In the genomic region with DNA sequence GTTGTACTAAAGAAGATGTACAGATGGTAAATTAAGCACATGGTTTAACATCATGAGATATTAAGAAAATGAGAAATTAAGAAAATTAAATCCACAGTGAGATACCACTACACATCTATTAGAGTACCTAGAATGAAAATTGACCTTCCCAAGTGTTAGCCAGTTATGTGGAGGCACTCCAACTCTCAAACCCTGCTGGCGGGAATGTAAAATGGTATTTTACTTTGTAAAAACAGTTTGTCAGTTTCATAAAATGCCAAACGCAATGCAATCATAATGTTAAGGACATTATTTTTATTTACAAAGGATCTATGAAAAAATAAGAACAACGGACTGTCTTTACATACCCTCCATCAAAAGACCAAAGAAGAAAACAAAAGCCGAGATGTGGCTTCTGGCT, we compare ENCODE assay signal across 29 cellular contexts.
"Had no signal": no experiment of that assay in that cellular context is flagged by ENCODE, and none has a peak within 500 bp of the region (broad histone marks: within the 10 kb centered on the region; RNA-seq: fewer than 3 reads in every experiment).

No MANE protein-coding gene starts in this region.

- H3K36me3 ChIP-seq: brain microvascular endothelial cell, esophagus squamous epithelium had no signal

- DNase-seq: activated CD4-positive, alpha-beta memory T cell treated with anti-CD3 and anti-CD28 coated beads, Interleukin-2, amount 10 ng/mL, durations not matched to agents 7 days and 5 days; activated CD4-positive, alpha-beta T cell treated with anti-CD3 and anti-CD28 coated beads for 1 hour; activated CD4-positive, alpha-beta T cell treated with anti-CD3 and anti-CD28 coated beads for 4 hours; activated CD4-positive, alpha-beta T cell treated with anti-CD3 and anti-CD28 coated beads, Interleukin-2, amount 10 ng/mL, durations not matched to agents 7 days and 5 days; activated CD4-positive, alpha-beta T cell treated with anti-CD3 and anti-CD28 coated beads, Interleukin-2, amount 50 U/mL, for 4 hours; activated CD8-positive, alpha-beta memory T cell treated with anti-CD3 and anti-CD28 coated beads, Interleukin-2, amount 50 U/mL, for 48 hours; activated effector memory CD4-positive, alpha-beta T cell treated with Interleukin-2 at 50 U/mL for 16 hours; activated gamma-delta T cell treated with Interleukin-2 at 50 U/mL for 16 hours; activated naive CD4-positive, alpha-beta T cell treated with anti-CD3 and anti-CD28 coated beads, Interleukin-2, amount 50 U/mL, for 16 hours; activated naive CD4-positive, alpha-beta T cell treated with Interleukin-2 at 50 U/mL for 16 hours; activated T-cell treated with anti-CD3 and anti-CD28 coated beads for 4 hours; activated T-cell treated with anti-CD3 and anti-CD28 coated beads, Interleukin-2, amount 50 U/mL, for 24 hours; activated T-cell treated with anti-CD3 and anti-CD28 coated beads, Interleukin-2, amount 50 U/mL, for 72 hours; amniotic stem cell; anterior cingulate cortex; brain microvascular endothelial cell; cortex of kidney; dermis blood vessel endothelial cell; effector CD4-positive, alpha-beta T cell; effector memory CD8-positive, alpha-beta T cell; esophagus squamous epithelium; foreskin melanocyte; head of caudate nucleus; T-helper 2 cell had no signal

- H3K4me3 Mint-ChIP-seq: activated CD4-positive, alpha-beta memory T cell treated with anti-CD3 and anti-CD28 coated beads, Interleukin-2, amount 10 ng/mL, durations not matched to agents 7 days and 5 days; activated CD4-positive, alpha-beta T cell treated with anti-CD3 and anti-CD28 coated beads, Interleukin-2, amount 10 ng/mL, durations not matched to agents 7 days and 5 days; activated naive CD8-positive, alpha-beta T cell; activated T-cell treated with anti-CD3 and anti-CD28 coated beads, Interleukin-2, amount 50 U/mL, for 24 hours; activated T-cell treated with anti-CD3 and anti-CD28 coated beads, Interleukin-2, amount 50 U/mL, for 72 hours; activated T-helper 17 cell treated with anti-CD3 and anti-CD28 coated beads, Interleukin-2, amount 50 U/mL, for 72 hours; effector memory CD8-positive, alpha-beta T cell; WTC11 had no signal

- H3K9me3 ChIP-seq: esophagus squamous epithelium had no signal

- H3K4me1 Mint-ChIP-seq: activated CD4-positive, alpha-beta memory T cell treated with anti-CD3 and anti-CD28 coated beads, Interleukin-2, amount 10 ng/mL, durations not matched to agents 7 days and 5 days; activated CD4-positive, alpha-beta T cell treated with anti-CD3 and anti-CD28 coated beads, Interleukin-2, amount 10 ng/mL, durations not matched to agents 7 days and 5 days; activated T-helper 17 cell treated with anti-CD3 and anti-CD28 coated beads, Interleukin-2, amount 50 U/mL, for 72 hours; WTC11 had no signal

- H3K27ac ChIP-seq: brain microvascular endothelial cell, epithelial cell of prostate, esophagus squamous epithelium, VCaP had no signal

- H3K4me1 ChIP-seq: esophagus squamous epithelium had no signal

- H3K4me3 ChIP-seq: esophagus squamous epithelium had no signal

- H3K9me3 Mint-ChIP-seq: activated CD4-positive, alpha-beta T cell treated with anti-CD3 and anti-CD28 coated beads, Interleukin-2, amount 10 ng/mL, durations not matched to agents 7 days and 5 days; activated T-helper 17 cell treated with anti-CD3 and anti-CD28 coated beads, Interleukin-2, amount 50 U/mL, for 72 hours had no signal

- H3K27ac Mint-ChIP-seq: activated CD4-positive, alpha-beta memory T cell treated with anti-CD3 and anti-CD28 coated beads, Interleukin-2, amount 10 ng/mL, durations not matched to agents 7 days and 5 days; activated CD4-positive, alpha-beta T cell treated with anti-CD3 and anti-CD28 coated beads, Interleukin-2, amount 10 ng/mL, durations not matched to agents 7 days and 5 days; activated naive CD8-positive, alpha-beta T cell; activated T-cell treated with anti-CD3 and anti-CD28 coated beads, Interleukin-2, amount 50 U/mL, for 24 hours; activated T-cell treated with anti-CD3 and anti-CD28 coated beads, Interleukin-2, amount 50 U/mL, for 72 hours; activated T-helper 17 cell treated with anti-CD3 and anti-CD28 coated beads, Interleukin-2, amount 50 U/mL, for 72 hours; effector memory CD8-positive, alpha-beta T cell; WTC11 had no signal

- H3K27me3 ChIP-seq: brain microvascular endothelial cell, esophagus squamous epithelium had no signal

- H3K36me3 Mint-ChIP-seq: activated naive CD8-positive, alpha-beta T cell had no signal

- H3K27me3 Mint-ChIP-seq: activated CD4-positive, alpha-beta memory T cell treated with anti-CD3 and anti-CD28 coated beads, Interleukin-2, amount 10 ng/mL, durations not matched to agents 7 days and 5 days; activated CD4-positive, alpha-beta T cell treated with anti-CD3 and anti-CD28 coated beads, Interleukin-2, amount 10 ng/mL, durations not matched to agents 7 days and 5 days; activated naive CD8-positive, alpha-beta T cell; activated T-cell treated with anti-CD3 and anti-CD28 coated beads, Interleukin-2, amount 50 U/mL, for 24 hours; activated T-helper 17 cell treated with anti-CD3 and anti-CD28 coated beads, Interleukin-2, amount 50 U/mL, for 72 hours; effector memory CD8-positive, alpha-beta T cell had no signal

- ATAC-seq: activated T-cell treated with anti-CD3 and anti-CD28 coated beads, Interleukin-2, amount 50 U/mL, for 72 hours; activated T-helper 17 cell treated with anti-CD3 and anti-CD28 coated beads, Interleukin-2, amount 50 U/mL, for 72 hours; effector memory CD8-positive, alpha-beta T cell; WTC11 had no signal
